Comparison of ENCODE assay signal across 8 cellular contexts in genomic region chr4:1854752-1855151, GRCh38. TPM values are rescaled to one million over a fixed set of nuclear protein-coding genes. Genes with fewer than 3 reads are reported as not detected.
DNase-seq lines count a peak whose midpoint lies in the region; ATAC-seq, FAIRE-seq and TF ChIP-seq lines count a peak whose summit lies in the region.

No MANE protein-coding gene starts in this region.

- DNase-seq in A549 (ENCODE audit: low read depth in 1 of 2, low spot score in 1 of 2) = no peak
- DNase-seq in MCF 10A (ENCODE audit: unreplicated experiment) = no peak
- DNase-seq in NCI-H187 (lab: John Stamatoyannopoulos, UW) = no peak
- DNase-seq in SKM-1 (lab: John Stamatoyannopoulos, UW; ENCODE audit: unreplicated experiment) = no peak
- DNase-seq in HUDEP-2 (lab: John Stamatoyannopoulos, UW; ENCODE audit: unreplicated experiment in 76 of 76) = no peak
- DNase-seq in NCI-H146 treated with DMSO at 0.1 percent for 48 hours (lab: John Stamatoyannopoulos, UW; ENCODE audit: unreplicated experiment) = no peak

- H3K4me1 Mint-ChIP-seq in MCF 10A (ENCODE audit: insufficient read depth, unreplicated experiment) = peaks cover 26% of the 10 kb centered on the region

- no peaks in the 10 kb centered on the region for H3K27me3 Mint-ChIP-seq in MCF 10A (ENCODE audit: insufficient read depth, unreplicated experiment)

- H3K36me3 ChIP-seq in HUES48 (ENCODE audit: control insufficient read depth, insufficient read depth, low read length) (no peaks in the 10 kb centered on the region), mucosa of stomach (ENCODE audit: control insufficient read depth, insufficient read depth, low read length) (no peaks in the 10 kb centered on the region)

- CTCF ChIA-PET in A549 (lab: Yijun Ruan, JAX) (interaction anchor here (1.2 to 1.7 kb wide), 2 partner anchors 46 to 55 kb away, joined by 3 to 7 read pairs; no protein-coding TSS in a partner anchor), MCF 10A (lab: Yijun Ruan, JAX) (interaction anchor here (0.5 to 8.0 kb wide), 6 partner anchors 36 to 105 kb away, joined by 3 to 49 read pairs (median 4); no protein-coding TSS in a partner anchor)

- H3K27ac ChIP-seq in A549 (peak overlapping the region; percentile 97 to 98), HUES48 (ENCODE audit: low read depth, low read length) (no peak overlapping the region)

- no peaks in the 10 kb centered on the region for H3K9me3 Mint-ChIP-seq in MCF 10A (ENCODE audit: unreplicated experiment)

- peaks cover 36% of the 10 kb centered on the region for H3K27me3 ChIP-seq in HUES48 (ENCODE audit: control insufficient read depth, insufficient read depth, low read length)
- H3K27me3 ChIP-seq in mucosa of stomach (ENCODE audit: control insufficient read depth, insufficient read depth, low read length) = no peaks in the 10 kb centered on the region

- peaks cover 17% of the 10 kb centered on the region for H3K36me3 Mint-ChIP-seq in MCF 10A (ENCODE audit: insufficient read depth, unreplicated experiment)

- TF ChIP-seq CTCF in A549 (IDR thresholded peaks at IDR 0.05) (no peak), MCF 10A (IDR thresholded peaks at IDR 0.05; ENCODE audit: unreplicated experiment) (no peak)

- peak overlapping the region; percentile 80 for H3K4me2 ChIP-seq in A549

- H3K4me3 ChIP-seq in A549 (peak overlapping the region; percentile 99), HUES48 (ENCODE audit: low read depth, low read length) (peak overlapping the region; percentile 89), mucosa of stomach (ENCODE audit: low read length) (no peak overlapping the region)

- no peak for ATAC-seq in A549

- H3K9ac ChIP-seq in HUES48 (ENCODE audit: low read depth, low read length) (0 out of 2 replicates have a peak overlapping the region, but pooled peaks have one; percentile 69), mucosa of stomach (ENCODE audit: low read length) (peak overlapping the region; percentile 80)

- TF ChIP-seq POLR2A in A549 (IDR thresholded peaks at IDR 0.05; ENCODE audit: low read length) = no peak

- intact Hi-C loops in MCF 10A (cut with micrococcal nuclease) = no loop called here

- BruUV-seq in MCF 10A (replicated peaks; lab: Mats Ljungman, UMichigan) = TSS peak; percentile 63

- FAIRE-seq in A549 (lab: Jason Lieb, UNC) = no peak

- 5% methylated on average over 1 of the region's 1 CpG for WGBS in A549 (ENCODE audit: missing lambda C conversion rate)

- TF ChIP-seq EP300 in A549 (IDR thresholded peaks at IDR 0.05) = no peak

- POLR2A ChIA-PET in A549 (lab: Yijun Ruan, JAX) = interaction anchor here (0.6 to 2.8 kb wide), 3 partner anchors 12 to 73 kb away, joined by 3 to 18 read pairs (median 5); partner anchors contain the start of gene NSD2
- POLR2A ChIA-PET in MCF 10A (lab: Yijun Ruan, JAX) = interaction anchor here (0.6 to 3.2 kb wide), 8 partner anchors 8 to 160 kb away, joined by 3 to 45 read pairs (median 4); partner anchors contain the start of genes NSD2 and SLBP

- H3K27ac Mint-ChIP-seq in MCF 10A (ENCODE audit: low read depth, unreplicated experiment) = peak overlapping the region; percentile 79

- H3K4me1 ChIP-seq in A549 = peaks cover 39% of the 10 kb centered on the region
- 0 out of 2 replicates have a peak, but pooled peaks cover 3% of the 10 kb centered on the region for H3K4me1 ChIP-seq in HUES48 (ENCODE audit: control insufficient read depth, insufficient read depth, low read length)
- H3K4me1 ChIP-seq in mucosa of stomach (ENCODE audit: control insufficient read depth, insufficient read depth, low read length) = peaks cover 45% of the 10 kb centered on the region

- no peak for TF ChIP-seq RAD21 in A549 (conservative IDR thresholded peaks at IDR 0.05 in 1 of 2, IDR thresholded peaks at IDR 0.05 in 1 of 2)

- H3K9me3 ChIP-seq in A549 (no peaks in the 10 kb centered on the region), HUES48 (ENCODE audit: control insufficient read depth, insufficient read depth, low read length) (no peaks in the 10 kb centered on the region), mucosa of stomach (ENCODE audit: control insufficient read depth, low read length) (no peaks in the 10 kb centered on the region)

- peak overlapping the region; percentile 83 for H3K4me3 Mint-ChIP-seq in MCF 10A (ENCODE audit: unreplicated experiment)

TF ChIP-seq in A549, 52 proteins besides CTCF, POLR2A, EP300 and RAD21:
- TF ChIP-seq SREBF2 (IDR thresholded peaks at IDR 0.05) (no peak), POLR2AphosphoS2 (conservative IDR thresholded peaks at IDR 0.05; ENCODE audit: low read length) (no peak), ATOH8 (CRISPR knock-in tag; IDR thresholded peaks at IDR 0.05; ENCODE audit: low read depth) (no peak), TFCP2L1 (CRISPR knock-in tag; IDR thresholded peaks at IDR 0.05) (no peak), NPAS2 (CRISPR knock-in tag; IDR thresholded peaks at IDR 0.05; ENCODE audit: borderline replicate concordance) (no peak), MAZ (IDR thresholded peaks at IDR 0.05; ENCODE audit: borderline replicate concordance, low read depth, low read length) (no peak), RCOR1 (IDR thresholded peaks at IDR 0.05; ENCODE audit: low read depth, low read length) (no peak), CBX2 (IDR thresholded peaks at IDR 0.05; ENCODE audit: borderline replicate concordance, low read depth) (no peak)
TF ChIP-seq in A549: peak in this region for 0.

RNA-seq across cellular contexts. Expression of gene LETM1, which starts 1.2 kb away (rescaled TPM):
- 18.6 and 20.2 TPM in 2 replicates for polyA plus RNA-seq in A549 (2011; rRNA removed)
- polyA plus RNA-seq in A549 (2012; cell fraction: cytosol; rRNA removed) = 24.7 and 30.2 TPM in 2 replicates
- polyA plus RNA-seq in A549 (2012; cell fraction: nucleus; rRNA removed) = 85.4 and 112 TPM in 2 replicates
- polyA plus RNA-seq in A549 (2017; fragmentation: RNase III; extraction: RNeasy Plus Mini Kit Qiagen cat#74134 plus additional on column Dnase treatment) = 29.6 to 29.9 TPM (median 29.6 TPM) in 3 replicates
- polyA minus RNA-seq in A549 (2011; rRNA and poly(A)+ RNA removed) = 36.4 and 57.7 TPM in 2 replicates
- total RNA-seq in MCF 10A (2022) = 85.0 and 86.3 TPM in 2 replicates

RNA-seq across cellular contexts. Expression of gene NSD2, which starts 16.4 kb away (rescaled TPM):
- polyA plus RNA-seq in A549 (2011; rRNA removed) (49.3 and 52.6 TPM in 2 replicates), A549 (2017; fragmentation: RNase III; extraction: RNeasy Plus Mini Kit Qiagen cat#74134 plus additional on column Dnase treatment) (43.8 to 47.7 TPM (median 44.5 TPM) in 3 replicates)
- polyA plus RNA-seq in A549 (2012; cell fraction: cytosol; rRNA removed) = 33.5 and 40.4 TPM in 2 replicates
- 80.4 and 85.8 TPM in 2 replicates for polyA plus RNA-seq in A549 (2012; cell fraction: nucleus; rRNA removed)
- polyA minus RNA-seq in A549 (2011; rRNA and poly(A)+ RNA removed) = 74.4 and 88.7 TPM in 2 replicates
- total RNA-seq in MCF 10A (2022) = 100 and 109 TPM in 2 replicates
